In genomic region chr16:88507231-88507743, GRCh38 we compare ENCODE assay signal across 19 cellular contexts. TPM values are rescaled to one million over a fixed set of nuclear protein-coding genes. Genes with fewer than 3 reads are reported as not detected.
DNase-seq lines count a peak whose midpoint lies in the region; ATAC-seq and TF ChIP-seq lines count a peak whose summit lies in the region.
"Had no signal": no experiment of that assay in that cellular context is flagged by ENCODE, and none has a peak within 500 bp of the region (broad histone marks: within the 10 kb centered on the region; RNA-seq: fewer than 3 reads in every experiment).

No MANE protein-coding gene starts in this region.

- H4K20me1 ChIP-seq in BLaER1 (peaks cover 76% of the 10 kb centered on the region), PC-3 (ENCODE audit: low read length) (no peaks in the 10 kb centered on the region), mammary epithelial cell (ENCODE audit: insufficient read depth, low read length) (no peaks in the 10 kb centered on the region)

- dilution Hi-C loops in mammary epithelial cell (cut with HindIII; ENCODE audit: low sequenced_read_pairs) = no loop called here

- peak overlapping the region; percentile 17 for H3K4me2 ChIP-seq in BLaER1
- no peak overlapping the region for H3K4me2 ChIP-seq in PC-3 (ENCODE audit: low read length)
- H3K4me2 ChIP-seq in mammary epithelial cell (ENCODE audit: insufficient read depth, low read depth, low read length) = no peak overlapping the region
- H3K4me2 ChIP-seq: KMS-11 had no signal

- H3K4me1 ChIP-seq in BLaER1 (peaks cover 67% of the 10 kb centered on the region), PC-3 (ENCODE audit: insufficient read depth, low read length) (no peaks in the 10 kb centered on the region), mammary epithelial cell (ENCODE audit: insufficient read depth, low read length) (peaks cover 14% of the 10 kb centered on the region), Peyer's patch (peaks cover 0 to 36% (median 7%) of the 10 kb centered on the region in 4 donors)

- H3K27me3 ChIP-seq in BLaER1 (no peaks in the 10 kb centered on the region), PC-3 (ENCODE audit: low read length) (no peaks in the 10 kb centered on the region), mammary epithelial cell (ENCODE audit: insufficient read depth, low read length) (no peaks in the 10 kb centered on the region), Peyer's patch (no peaks in the 10 kb centered on the region)

- WGBS in mammary epithelial cell (ENCODE audit: low coverage, missing lambda C conversion rate) = 62% methylated on average over 5 of the region's 9 CpGs
- WGBS in lower leg skin, 2 donors = 92 to 98% methylated on average over 4 to 9 of the region's 9 CpGs

- H3K4me3 ChIP-seq in BLaER1 (no peak overlapping the region), PC-3 (ENCODE audit: low read length) (no peak overlapping the region), mammary epithelial cell (replicated peaks in 1 of 3; ENCODE audit: insufficient read depth in 1 of 3, low read depth in 2 of 3, low read length in 3 of 3) (no peak overlapping the region), Peyer's patch (no peak overlapping the region), lower leg skin (ENCODE audit: low read depth, poor library complexity, severe bottlenecking) (no peak overlapping the region)

- intact Hi-C loops in PC-3 (cut with micrococcal nuclease) = no loop called here
- intact Hi-C loops in mammary epithelial cell (cut with micrococcal nuclease) = no loop called here
- intact Hi-C loops in lower leg skin (cut with DNase I; ENCODE audit: low total_unique reads) = no loop called here
- intact Hi-C loops in cardiac septum (cut with DNase I) = no loop called here

- H3K27ac ChIP-seq in BLaER1 = 0 out of 2 replicates have a peak overlapping the region, but pooled peaks have one; percentile 26
- no peak overlapping the region for H3K27ac ChIP-seq in PC-3 (ENCODE audit: low read length)
- H3K27ac ChIP-seq in mammary epithelial cell (ENCODE audit: insufficient read depth, low read depth, low read length) = no peak overlapping the region
- H3K27ac ChIP-seq in Peyer's patch = no peak overlapping the region
- H3K27ac ChIP-seq: KMS-11 had no signal

- no peak overlapping the region for H2AFZ ChIP-seq in PC-3 (ENCODE audit: low read length)
- no peak overlapping the region for H2AFZ ChIP-seq in mammary epithelial cell (ENCODE audit: low read depth, low read length)

- no peak overlapping the region for H3K9ac ChIP-seq in BLaER1
- no peak overlapping the region for H3K9ac ChIP-seq in PC-3 (ENCODE audit: low read length)
- H3K9ac ChIP-seq in mammary epithelial cell (ENCODE audit: insufficient read depth, low read length) = no peak overlapping the region
- H3K9ac ChIP-seq: KMS-11 had no signal

- BruUV-seq in PC-3 (replicated peaks; lab: Mats Ljungman, UMichigan) (no TSS peak), mammary epithelial cell (replicated peaks; lab: Mats Ljungman, UMichigan) (no TSS peak)

- H3K79me2 ChIP-seq in PC-3 (ENCODE audit: low read length) = no peaks in the 10 kb centered on the region
- no peaks in the 10 kb centered on the region for H3K79me2 ChIP-seq in mammary epithelial cell (ENCODE audit: insufficient read depth, low read length)

- peak; percentile 7 for DNase-seq in PC-3
- peak; percentile 39 for DNase-seq in mammary epithelial cell
- DNase-seq in kidney tubule cell (ENCODE audit: low spot score) = peak; percentile 40
- no peak for DNase-seq in Peyer's patch
- DNase-seq in lower leg skin (ENCODE audit: low spot score in 2 of 2) = no peak
- no peak for DNase-seq in cardiac septum (ENCODE audit: low spot score)
- DNase-seq: CD4-positive, alpha-beta memory T cell; DMS79; HFFc6; MM.1S; NCI-H1092 treated with DMSO at 0.1 percent for 48 hours; NCI-H2081 treated with DMSO at 0.1 percent for 48 hours; NCI-H510A treated with DMSO at 0.1 percent for 48 hours; NCI-H82; SHP77 treated with DMSO at 0.1 percent for 48 hours had no signal

- in situ Hi-C loops in mammary epithelial cell (cut with MboI; ENCODE audit: low sequenced_read_pairs in 2 of 2) = no loop called here

- TF ChIP-seq CTCF in PC-3 (conservative IDR thresholded peaks at IDR 0.05; ENCODE audit: low read depth, low read length) (no peak), mammary epithelial cell (conservative IDR thresholded peaks at IDR 0.05 in 1 of 2, IDR thresholded peaks at IDR 0.05 in 1 of 2; ENCODE audit: extremely low read depth in 1 of 2, insufficient read depth in 1 of 2, low read depth in 1 of 2, low read length in 2 of 2) (no peak), Peyer's patch (IDR thresholded peaks at IDR 0.05) (no peak), lower leg skin (IDR thresholded peaks at IDR 0.05) (no peak)

- POLR2A ChIA-PET in PC-3 (lab: Charles Lee; ENCODE audit: unreplicated experiment) = no interaction called here

- TF ChIP-seq POLR2A in Peyer's patch (IDR thresholded peaks at IDR 0.05) (no peak), lower leg skin (IDR thresholded peaks at IDR 0.05) (no peak)

- no peaks in the 10 kb centered on the region for H3K9me2 ChIP-seq in PC-3 (replicated peaks; ENCODE audit: low read length)

- no peaks in the 10 kb centered on the region for H3K9me3 ChIP-seq in BLaER1
- H3K9me3 ChIP-seq in PC-3 (ENCODE audit: low read length) = no peaks in the 10 kb centered on the region
- H3K9me3 ChIP-seq in mammary epithelial cell (replicated peaks; ENCODE audit: insufficient read depth, low read length) = no peaks in the 10 kb centered on the region
- no peaks in the 10 kb centered on the region for H3K9me3 ChIP-seq in Peyer's patch

- CTCF ChIA-PET in PC-3 (lab: Charles Lee) = no interaction called here
- CTCF ChIA-PET in mammary epithelial cell (lab: Charles Lee; ENCODE audit: low non-redundant PET) = interaction anchor here (0.7 kb wide), 1 partner anchor 52 kb away, joined by 3 read pairs; no protein-coding TSS in a partner anchor

- H3K36me3 ChIP-seq in BLaER1 (peaks cover 29% of the 10 kb centered on the region; the same call in 1 of the 2 replicates), PC-3 (ENCODE audit: low read depth, low read length) (no peaks in the 10 kb centered on the region), mammary epithelial cell (ENCODE audit: insufficient read depth, low read length) (no peaks in the 10 kb centered on the region), Peyer's patch (no peaks in the 10 kb centered on the region)

- ATAC-seq in PC-3 (peak; percentile 59), HG03457 (IDR thresholded peaks at IDR 0.05; ENCODE audit: unreplicated experiment) (no peak)
- ATAC-seq: SK-N-SH treated with all-trans-retinoic acid at 6 μM for 48 hours had no signal

- H3F3A ChIP-seq in PC-3 (ENCODE audit: low read length, unreplicated experiment) = no peaks in the 10 kb centered on the region

RNA-seq across cellular contexts. Expression of gene ZFPM1, which starts 54.2 kb away (rescaled TPM):
- total RNA-seq in PC-3 (2014; rRNA removed) (4.1 and 4.6 TPM in 2 replicates), mammary epithelial cell (10 to 100 TPM in 1 of 2 donors, 1 to 10 TPM in 1; 2.0 to 14.1 TPM), Peyer's patch (1 to 10 TPM; 3.0 to 7.9 (median 4.9) TPM), lower leg skin (1 to 10 TPM; 2.0 to 4.0 (median 3.1) TPM), cardiac septum (9.6 TPM)
- 0.90 TPM for polyA plus RNA-seq in mammary epithelial cell
- polyA minus RNA-seq in mammary epithelial cell = 0.21 TPM

Comparison
In these comparisons a context has a peak if more than half of its experiments do, and no peak if none do; other contexts are left out.
1. DNase-seq: peak in PC-3 (single experiment), mammary epithelial cell (single experiment) and kidney tubule cell (single experiment); none in Peyer's patch (0 of 3), lower leg skin (0 of 2) and cardiac septum (single experiment).